Comparison of ENCODE assay signal across 1 cellular context in the genomic region with DNA sequence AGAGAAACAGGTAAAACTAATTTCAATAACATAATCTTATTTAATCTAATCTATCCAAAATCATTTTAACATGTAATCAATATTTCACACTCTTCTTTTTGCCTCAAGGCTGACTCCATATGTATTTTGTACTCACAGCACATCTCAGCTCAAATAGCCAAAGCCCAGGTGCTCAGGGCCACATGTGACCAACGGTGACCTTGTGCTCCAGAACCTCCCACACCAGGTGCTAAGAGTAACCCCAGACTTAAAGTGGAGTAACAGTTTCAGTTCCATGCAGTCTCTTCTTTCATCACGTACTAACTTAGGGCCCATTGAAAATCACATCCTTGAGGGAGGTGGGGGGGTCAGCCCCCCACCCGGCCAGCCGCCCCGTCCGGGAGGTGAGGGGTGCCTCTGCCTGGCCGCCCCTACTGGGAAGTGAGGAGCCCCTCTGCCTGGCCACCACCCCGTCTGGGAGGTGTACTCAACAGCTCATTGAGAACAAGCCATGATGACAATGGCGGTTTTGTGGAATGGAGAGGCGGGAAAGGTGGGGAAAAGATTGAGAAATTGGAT.
TF ChIP-seq lines count a peak whose summit lies in the region.

No MANE protein-coding gene starts in this region.

TF ChIP-seq in HepG2, 621 proteins besides CTCF, POLR2A, EP300 and RAD21 (continued from another document):
- TF ChIP-seq, protein P1, sequence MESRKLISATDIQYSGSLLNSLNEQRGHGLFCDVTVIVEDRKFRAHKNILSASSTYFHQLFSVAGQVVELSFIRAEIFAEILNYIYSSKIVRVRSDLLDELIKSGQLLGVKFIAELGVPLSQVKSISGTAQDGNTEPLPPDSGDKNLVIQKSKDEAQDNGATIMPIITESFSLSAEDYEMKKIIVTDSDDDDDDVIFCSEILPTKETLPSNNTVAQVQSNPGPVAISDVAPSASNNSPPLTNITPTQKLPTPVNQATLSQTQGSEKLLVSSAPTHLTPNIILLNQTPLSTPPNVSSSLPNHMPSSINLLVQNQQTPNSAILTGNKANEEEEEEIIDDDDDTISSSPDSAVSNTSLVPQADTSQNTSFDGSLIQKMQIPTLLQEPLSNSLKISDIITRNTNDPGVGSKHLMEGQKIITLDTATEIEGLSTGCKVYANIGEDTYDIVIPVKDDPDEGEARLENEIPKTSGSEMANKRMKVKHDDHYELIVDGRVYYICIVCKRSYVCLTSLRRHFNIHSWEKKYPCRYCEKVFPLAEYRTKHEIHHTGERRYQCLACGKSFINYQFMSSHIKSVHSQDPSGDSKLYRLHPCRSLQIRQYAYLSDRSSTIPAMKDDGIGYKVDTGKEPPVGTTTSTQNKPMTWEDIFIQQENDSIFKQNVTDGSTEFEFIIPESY (CRISPR knock-in tag; IDR thresholded peaks at IDR 0.05), result peak; percentile 17; the same call in 1 of the 2 replicates
- TF ChIP-seq, protein P2, sequence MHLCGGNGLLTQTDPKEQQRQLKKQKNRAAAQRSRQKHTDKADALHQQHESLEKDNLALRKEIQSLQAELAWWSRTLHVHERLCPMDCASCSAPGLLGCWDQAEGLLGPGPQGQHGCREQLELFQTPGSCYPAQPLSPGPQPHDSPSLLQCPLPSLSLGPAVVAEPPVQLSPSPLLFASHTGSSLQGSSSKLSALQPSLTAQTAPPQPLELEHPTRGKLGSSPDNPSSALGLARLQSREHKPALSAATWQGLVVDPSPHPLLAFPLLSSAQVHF (CRISPR knock-in tag; IDR thresholded peaks at IDR 0.05), result no peak
- TF ChIP-seq, protein P3, sequence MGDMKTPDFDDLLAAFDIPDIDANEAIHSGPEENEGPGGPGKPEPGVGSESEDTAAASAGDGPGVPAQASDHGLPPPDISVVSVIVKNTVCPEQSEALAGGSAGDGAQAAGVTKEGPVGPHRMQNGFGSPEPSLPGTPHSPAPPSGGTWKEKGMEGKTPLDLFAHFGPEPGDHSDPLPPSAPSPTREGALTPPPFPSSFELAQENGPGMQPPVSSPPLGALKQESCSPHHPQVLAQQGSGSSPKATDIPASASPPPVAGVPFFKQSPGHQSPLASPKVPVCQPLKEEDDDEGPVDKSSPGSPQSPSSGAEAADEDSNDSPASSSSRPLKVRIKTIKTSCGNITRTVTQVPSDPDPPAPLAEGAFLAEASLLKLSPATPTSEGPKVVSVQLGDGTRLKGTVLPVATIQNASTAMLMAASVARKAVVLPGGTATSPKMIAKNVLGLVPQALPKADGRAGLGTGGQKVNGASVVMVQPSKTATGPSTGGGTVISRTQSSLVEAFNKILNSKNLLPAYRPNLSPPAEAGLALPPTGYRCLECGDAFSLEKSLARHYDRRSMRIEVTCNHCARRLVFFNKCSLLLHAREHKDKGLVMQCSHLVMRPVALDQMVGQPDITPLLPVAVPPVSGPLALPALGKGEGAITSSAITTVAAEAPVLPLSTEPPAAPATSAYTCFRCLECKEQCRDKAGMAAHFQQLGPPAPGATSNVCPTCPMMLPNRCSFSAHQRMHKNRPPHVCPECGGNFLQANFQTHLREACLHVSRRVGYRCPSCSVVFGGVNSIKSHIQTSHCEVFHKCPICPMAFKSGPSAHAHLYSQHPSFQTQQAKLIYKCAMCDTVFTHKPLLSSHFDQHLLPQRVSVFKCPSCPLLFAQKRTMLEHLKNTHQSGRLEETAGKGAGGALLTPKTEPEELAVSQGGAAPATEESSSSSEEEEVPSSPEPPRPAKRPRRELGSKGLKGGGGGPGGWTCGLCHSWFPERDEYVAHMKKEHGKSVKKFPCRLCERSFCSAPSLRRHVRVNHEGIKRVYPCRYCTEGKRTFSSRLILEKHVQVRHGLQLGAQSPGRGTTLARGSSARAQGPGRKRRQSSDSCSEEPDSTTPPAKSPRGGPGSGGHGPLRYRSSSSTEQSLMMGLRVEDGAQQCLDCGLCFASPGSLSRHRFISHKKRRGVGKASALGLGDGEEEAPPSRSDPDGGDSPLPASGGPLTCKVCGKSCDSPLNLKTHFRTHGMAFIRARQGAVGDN (CRISPR knock-in tag; IDR thresholded peaks at IDR 0.05), result peak; percentile 20; the same call in 1 of the 2 replicates
